In genomic region chr10:70617798-70618568, GRCh38 we compare ENCODE assay signal across 1 cellular context.
A peak's percentile ranks its signal among the peaks of the same experiment; 100 is the strongest.
TF ChIP-seq lines count a peak whose summit lies in the region.

No MANE protein-coding gene starts in this region.

TF ChIP-seq in K562, 482 proteins besides CTCF, POLR2A, EP300 and RAD21 (continued from another document):
- TF ChIP-seq CHD7 (IDR thresholded peaks at IDR 0.05; ENCODE audit: low read depth, low read length) (no peak), MYC (IDR thresholded peaks at IDR 0.05; ENCODE audit: low read depth, low read length) (0 out of 2 replicates have a peak, but pooled peaks have one; percentile 8), MYC (CRISPR knock-in tag; IDR thresholded peaks at IDR 0.05; ENCODE audit: borderline replicate concordance, low read depth) (no peak), BACH1 (tag; IDR thresholded peaks at IDR 0.05) (peak; percentile 25; the same call in 1 of the 2 replicates), ZNF224 (CRISPR knock-in tag; IDR thresholded peaks at IDR 0.05) (no peak), PKNOX1 (IDR thresholded peaks at IDR 0.05) (peak; percentile 52), RFX1 (IDR thresholded peaks at IDR 0.05) (no peak), PREB (CRISPR knock-in tag; IDR thresholded peaks at IDR 0.05) (no peak), CCAR2 (IDR thresholded peaks at IDR 0.05; ENCODE audit: low read depth, low read length) (no peak)
TF ChIP-seq in K562: peak in this region for 17.
